8 cellular contexts compared by ENCODE assay signal in the genomic region with DNA sequence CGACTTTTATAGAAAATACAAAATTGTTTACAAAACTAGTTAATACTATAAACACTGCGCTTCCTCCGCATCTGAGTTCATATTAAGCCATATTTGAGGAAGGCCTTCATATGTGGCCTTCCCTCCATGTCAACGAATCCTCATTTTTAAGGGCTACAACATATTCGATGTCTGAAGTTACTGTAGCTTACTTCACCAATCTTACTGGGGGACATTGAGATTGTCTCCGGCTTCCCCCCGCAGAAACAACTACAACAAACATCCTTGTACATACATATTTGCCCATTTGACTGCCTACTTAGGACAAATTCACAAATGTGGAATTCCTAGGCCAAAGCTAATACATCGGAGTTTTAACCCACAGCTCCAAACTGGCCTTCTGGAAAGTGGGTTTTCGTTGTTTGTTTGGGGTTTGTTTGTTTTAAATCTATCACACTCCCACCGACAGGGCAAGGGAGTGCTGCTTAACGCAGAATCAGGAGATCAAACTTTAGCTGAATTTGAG. TPM values are rescaled to one million over a fixed set of nuclear protein-coding genes. Genes with fewer than 3 reads are reported as not detected.
DNase-seq lines count a peak whose midpoint lies in the region; ATAC-seq and TF ChIP-seq lines count a peak whose summit lies in the region.

No MANE protein-coding gene starts in this region.

- ATAC-seq in heart left ventricle = no peak
- no peak for ATAC-seq in left ventricle myocardium superior
- no peak for ATAC-seq in upper lobe of right lung

- peak overlapping the region in 11 of 12 donors; percentile 67 to 93 (median 89) for H3K4me3 ChIP-seq in heart left ventricle
- peak overlapping the region; percentile 83 for H3K4me3 ChIP-seq in upper lobe of right lung

- peaks cover 18% of the 10 kb centered on the region for H3K4me1 Mint-ChIP-seq in activated naive CD8-positive, alpha-beta T cell (ENCODE audit: low read depth)

- WGBS in heart left ventricle, 4 donors = 50 to 55% (median 54%) methylated on average over 11 of the region's 11 CpGs

- no peak for TF ChIP-seq CTCF in heart left ventricle (IDR thresholded peaks at IDR 0.05)
- no peak for TF ChIP-seq CTCF in upper lobe of right lung (IDR thresholded peaks at IDR 0.05)

- H3K27ac Mint-ChIP-seq in activated naive CD8-positive, alpha-beta T cell = no peak overlapping the region

- H3K27ac ChIP-seq in heart left ventricle = peak overlapping the region; percentile 1 to 96 (median 89)
- peak overlapping the region; percentile 86 for H3K27ac ChIP-seq in layer of hippocampus (ENCODE audit: low read depth, low read length)
- peak overlapping the region; percentile 90 for H3K27ac ChIP-seq in upper lobe of right lung

- H3K27me3 Mint-ChIP-seq in activated naive CD8-positive, alpha-beta T cell = peaks cover 8% of the 10 kb centered on the region

- H3K36me3 ChIP-seq in heart left ventricle (peaks cover 0 to 15% (median 6%) of the 10 kb centered on the region in 9 donors), upper lobe of right lung (peaks cover 9% of the 10 kb centered on the region)

- H3K36me3 Mint-ChIP-seq in activated naive CD8-positive, alpha-beta T cell = peaks cover 2% of the 10 kb centered on the region

- H3K9me3 Mint-ChIP-seq in activated naive CD8-positive, alpha-beta T cell (ENCODE audit: low read depth) = no peaks in the 10 kb centered on the region

- intact Hi-C loops in heart left ventricle (cut with DNase I) = loop anchor here in 3 of 10 donors (10.0 kb wide), 3 partner anchors 112 to 802 kb away; no protein-coding TSS in a partner anchor
- intact Hi-C loops in left ventricle myocardium superior (cut with micrococcal nuclease) = no loop called here
- intact Hi-C loops in upper lobe of right lung (cut with DNase I) = no loop called here

- TF ChIP-seq POLR2A in heart left ventricle (IDR thresholded peaks at IDR 0.05) = no peak

- H3K9me3 ChIP-seq in heart left ventricle (no peaks in the 10 kb centered on the region), upper lobe of right lung (no peaks in the 10 kb centered on the region)

- DNase-seq in heart left ventricle (no peak), left ventricle myocardium superior (no peak), upper lobe of right lung (no peak), glomerular visceral epithelial cell (ENCODE audit: extremely low spot score) (no peak), NCI-H1105 treated with DMSO at 0.1 percent for 48 hours (lab: John Stamatoyannopoulos, UW) (no peak)
- DNase-seq in stimulated activated CD8-positive, alpha-beta memory T cell treated with anti-CD3 and anti-CD28 coated beads, Interleukin-4, amount 100 ng/mL, for 48 hours = no peak

- H3K27me3 ChIP-seq in heart left ventricle (no peaks in the 10 kb centered on the region), layer of hippocampus (ENCODE audit: control insufficient read depth, insufficient read depth, low read length) (no peaks in the 10 kb centered on the region), upper lobe of right lung (no peaks in the 10 kb centered on the region)

- H3K4me1 ChIP-seq in heart left ventricle = peaks cover 0 to 42% (median 16%) of the 10 kb centered on the region in 12 donors
- peaks cover 5% of the 10 kb centered on the region for H3K4me1 ChIP-seq in upper lobe of right lung

- H3K4me3 Mint-ChIP-seq in activated naive CD8-positive, alpha-beta T cell = peak overlapping the region; percentile 84

RNA-seq across cellular contexts. Expression of a gene that starts 0.6 kb away (rescaled TPM):
- total RNA-seq in heart left ventricle (10 to 100 TPM; 11.4 to 41.5 (median 24.2) TPM), left ventricle myocardium superior (14.8 TPM), upper lobe of right lung (39.8 TPM)
- polyA plus RNA-seq in heart left ventricle = 10 to 100 TPM in 1 of 2 donors, 1 to 10 TPM in 1; 6.0 to 23.2 TPM

RNA-seq across cellular contexts. Expression of a gene that starts 10.4 kb away (rescaled TPM):
- 1 to 10 TPM in 8 of 9 donors, under 1 TPM in 1; 0.83 to 9.8 (median 1.2) TPM for total RNA-seq in heart left ventricle
- under 1 TPM; 0.15 to 0.22 TPM for polyA plus RNA-seq in heart left ventricle
- total RNA-seq in left ventricle myocardium superior = 1.5 TPM
- 9.6 TPM for total RNA-seq in upper lobe of right lung
